Comparison of ENCODE assay signal across 2 cellular contexts in genomic region chr6:30295844-30296243, GRCh38.
A peak's percentile ranks its signal among the peaks of the same experiment; 100 is the strongest.
TF ChIP-seq lines count a peak whose summit lies in the region.

No MANE protein-coding gene starts in this region.

TF ChIP-seq in IMR-90, 13 proteins besides CTCF, POLR2A, EP300 and RAD21:
- TF ChIP-seq, protein P1, sequence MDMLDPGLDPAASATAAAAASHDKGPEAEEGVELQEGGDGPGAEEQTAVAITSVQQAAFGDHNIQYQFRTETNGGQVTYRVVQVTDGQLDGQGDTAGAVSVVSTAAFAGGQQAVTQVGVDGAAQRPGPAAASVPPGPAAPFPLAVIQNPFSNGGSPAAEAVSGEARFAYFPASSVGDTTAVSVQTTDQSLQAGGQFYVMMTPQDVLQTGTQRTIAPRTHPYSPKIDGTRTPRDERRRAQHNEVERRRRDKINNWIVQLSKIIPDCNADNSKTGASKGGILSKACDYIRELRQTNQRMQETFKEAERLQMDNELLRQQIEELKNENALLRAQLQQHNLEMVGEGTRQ (IDR thresholded peaks at IDR 0.05; ENCODE audit: low read depth, low read length): no peak
- TF ChIP-seq CEBPB (IDR thresholded peaks at IDR 0.05; ENCODE audit: low read depth, low read length): peak; percentile 74

TF ChIP-seq in K562, 482 proteins besides CTCF, POLR2A, EP300 and RAD21:
- TF ChIP-seq, protein P2, sequence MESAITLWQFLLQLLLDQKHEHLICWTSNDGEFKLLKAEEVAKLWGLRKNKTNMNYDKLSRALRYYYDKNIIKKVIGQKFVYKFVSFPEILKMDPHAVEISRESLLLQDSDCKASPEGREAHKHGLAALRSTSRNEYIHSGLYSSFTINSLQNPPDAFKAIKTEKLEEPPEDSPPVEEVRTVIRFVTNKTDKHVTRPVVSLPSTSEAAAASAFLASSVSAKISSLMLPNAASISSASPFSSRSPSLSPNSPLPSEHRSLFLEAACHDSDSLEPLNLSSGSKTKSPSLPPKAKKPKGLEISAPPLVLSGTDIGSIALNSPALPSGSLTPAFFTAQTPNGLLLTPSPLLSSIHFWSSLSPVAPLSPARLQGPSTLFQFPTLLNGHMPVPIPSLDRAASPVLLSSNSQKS (CRISPR knock-in tag; IDR thresholded peaks at IDR 0.05): no peak
- TF ChIP-seq NCOA2 (IDR thresholded peaks at IDR 0.05; ENCODE audit: partially characterized antibody in 2 of 2) (no peak), CEBPB (tag; IDR thresholded peaks at IDR 0.05) (peak; percentile 66), ELF2 (CRISPR knock-in tag; IDR thresholded peaks at IDR 0.05) (no peak), KLF10 (CRISPR knock-in tag; IDR thresholded peaks at IDR 0.05) (no peak), ELF1 (tag; IDR thresholded peaks at IDR 0.05) (no peak), TAF7 (tag; IDR thresholded peaks at IDR 0.05) (no peak), HNRNPUL1 (IDR thresholded peaks at IDR 0.05; ENCODE audit: low read length) (no peak), PKNOX1 (IDR thresholded peaks at IDR 0.05) (no peak), ZNF586 (CRISPR knock-in tag; conservative IDR thresholded peaks at IDR 0.05) (no peak), KDM4B (IDR thresholded peaks at IDR 0.05; ENCODE audit: borderline replicate concordance in 2 of 2, low read depth in 1 of 2) (no peak), CEBPG (CRISPR knock-in tag; IDR thresholded peaks at IDR 0.05) (peak; percentile 42; the same call in 1 of the 2 replicates), CEBPG (tag; conservative IDR thresholded peaks at IDR 0.05 in 1 of 2, IDR thresholded peaks at IDR 0.05 in 1 of 2) (peak; percentile 59 to 84), ZNF12 (CRISPR knock-in tag; IDR thresholded peaks at IDR 0.05) (no peak), PHB (CRISPR knock-in tag; IDR thresholded peaks at IDR 0.05) (no peak), NR2F6 (CRISPR knock-in tag; IDR thresholded peaks at IDR 0.05) (no peak), ZFP91 (CRISPR knock-in tag; IDR thresholded peaks at IDR 0.05) (no peak), TEAD1 (CRISPR knock-in tag; IDR thresholded peaks at IDR 0.05) (no peak), ZNF695 (CRISPR knock-in tag; IDR thresholded peaks at IDR 0.05) (no peak), RAD51 (IDR thresholded peaks at IDR 0.05; ENCODE audit: borderline replicate concordance, low read depth) (no peak), ZSCAN32 (CRISPR knock-in tag; IDR thresholded peaks at IDR 0.05) (0 out of 2 replicates have a peak, but pooled peaks have one; percentile 33), EWSR1 (IDR thresholded peaks at IDR 0.05; ENCODE audit: borderline replicate concordance, low read depth, partially characterized antibody) (no peak)
- TF ChIP-seq, protein P3, sequence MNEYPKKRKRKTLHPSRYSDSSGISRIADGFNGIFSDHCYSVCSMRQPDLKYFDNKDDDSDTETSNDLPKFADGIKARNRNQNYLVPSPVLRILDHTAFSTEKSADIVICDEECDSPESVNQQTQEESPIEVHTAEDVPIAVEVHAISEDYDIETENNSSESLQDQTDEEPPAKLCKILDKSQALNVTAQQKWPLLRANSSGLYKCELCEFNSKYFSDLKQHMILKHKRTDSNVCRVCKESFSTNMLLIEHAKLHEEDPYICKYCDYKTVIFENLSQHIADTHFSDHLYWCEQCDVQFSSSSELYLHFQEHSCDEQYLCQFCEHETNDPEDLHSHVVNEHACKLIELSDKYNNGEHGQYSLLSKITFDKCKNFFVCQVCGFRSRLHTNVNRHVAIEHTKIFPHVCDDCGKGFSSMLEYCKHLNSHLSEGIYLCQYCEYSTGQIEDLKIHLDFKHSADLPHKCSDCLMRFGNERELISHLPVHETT (CRISPR knock-in tag; conservative IDR thresholded peaks at IDR 0.05 in 1 of 2, IDR thresholded peaks at IDR 0.05 in 1 of 2): no peak
- TF ChIP-seq, protein P4, sequence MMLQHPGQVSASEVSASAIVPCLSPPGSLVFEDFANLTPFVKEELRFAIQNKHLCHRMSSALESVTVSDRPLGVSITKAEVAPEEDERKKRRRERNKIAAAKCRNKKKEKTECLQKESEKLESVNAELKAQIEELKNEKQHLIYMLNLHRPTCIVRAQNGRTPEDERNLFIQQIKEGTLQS (IDR thresholded peaks at IDR 0.05): peak; percentile 69
- TF ChIP-seq, protein P4 (CRISPR knock-in tag; conservative IDR thresholded peaks at IDR 0.05): no peak
- TF ChIP-seq, protein P5, sequence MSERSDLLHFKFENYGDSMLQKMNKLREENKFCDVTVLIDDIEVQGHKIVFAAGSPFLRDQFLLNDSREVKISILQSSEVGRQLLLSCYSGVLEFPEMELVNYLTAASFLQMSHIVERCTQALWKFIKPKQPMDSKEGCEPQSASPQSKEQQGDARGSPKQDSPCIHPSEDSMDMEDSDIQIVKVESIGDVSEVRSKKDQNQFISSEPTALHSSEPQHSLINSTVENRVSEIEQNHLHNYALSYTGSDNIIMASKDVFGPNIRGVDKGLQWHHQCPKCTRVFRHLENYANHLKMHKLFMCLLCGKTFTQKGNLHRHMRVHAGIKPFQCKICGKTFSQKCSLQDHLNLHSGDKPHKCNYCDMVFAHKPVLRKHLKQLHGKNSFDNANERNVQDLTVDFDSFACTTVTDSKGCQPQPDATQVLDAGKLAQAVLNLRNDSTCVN (CRISPR knock-in tag; IDR thresholded peaks at IDR 0.05): no peak
